In genomic region chr1:56578664-56578962, GRCh38 we compare ENCODE assay signal across 1 cellular context.
TF ChIP-seq lines count a peak whose summit lies in the region.

No MANE protein-coding gene starts in this region.

TF ChIP-seq in H1, 55 proteins besides CTCF, POLR2A, EP300 and RAD21 (continued from another document):
- no peak for TF ChIP-seq CHD7 (IDR thresholded peaks at IDR 0.05; ENCODE audit: insufficient replicate concordance, low read length)
- no peak for TF ChIP-seq ASH2L (IDR thresholded peaks at IDR 0.05; ENCODE audit: low read length)
- TF ChIP-seq SP4 (IDR thresholded peaks at IDR 0.05; ENCODE audit: low read length) = no peak
- TF ChIP-seq TBP (IDR thresholded peaks at IDR 0.05; ENCODE audit: low read depth, low read length) = no peak
- no peak for TF ChIP-seq MAFK (IDR thresholded peaks at IDR 0.05; ENCODE audit: low read depth, low read length)
- TF ChIP-seq POLR2AphosphoS5 (IDR thresholded peaks at IDR 0.05; ENCODE audit: low read depth, low read length) = no peak
- TF ChIP-seq FOSL1 (IDR thresholded peaks at IDR 0.05; ENCODE audit: insufficient read depth, low read depth, low read length) = no peak
- no peak for TF ChIP-seq MAX (IDR thresholded peaks at IDR 0.05)
